Comparison of ENCODE assay signal across 10 cellular contexts in genomic region chr2:217797661-217798069, GRCh38.
DNase-seq lines count a peak whose midpoint lies in the region; ATAC-seq, FAIRE-seq and TF ChIP-seq lines count a peak whose summit lies in the region.
"Had no signal": no experiment of that assay in that cellular context is flagged by ENCODE, and none has a peak within 500 bp of the region (broad histone marks: within the 10 kb centered on the region; RNA-seq: fewer than 3 reads in every experiment).

No MANE protein-coding gene starts in this region.

- TF ChIP-seq EP300 in HepG2 (IDR thresholded peaks at IDR 0.05; ENCODE audit: low read depth in 2 of 2, low read length in 2 of 2): no peak
- TF ChIP-seq EP300 in HepG2 (CRISPR knock-in tag; IDR thresholded peaks at IDR 0.05; ENCODE audit: borderline replicate concordance): no peak

- H4K20me1 ChIP-seq in HepG2 (ENCODE audit: insufficient read depth, low read length): no peaks in the 10 kb centered on the region

- no peaks in the 10 kb centered on the region for H3K27me3 Mint-ChIP-seq in activated CD8-positive, alpha-beta memory T cell treated with anti-CD3 and anti-CD28 coated beads, Interleukin-2, amount 10 ng/mL, durations not matched to agents 7 days and 5 days
- no peaks in the 10 kb centered on the region for H3K27me3 Mint-ChIP-seq in type B pancreatic cell
- H3K27me3 Mint-ChIP-seq: stimulated activated naive CD8-positive, alpha-beta T cell treated with anti-CD3 and anti-CD28 coated beads, Interleukin-15, Interleukin-2, amounts not matched to agents 100 ng/mL and 50 ng/mL, for 24 hours had no signal

- H3K4me1 ChIP-seq in HepG2 (ENCODE audit: insufficient read depth, low read length): peaks cover 65% of the 10 kb centered on the region

- DNase-seq in activated CD8-positive, alpha-beta memory T cell treated with anti-CD3 and anti-CD28 coated beads, Interleukin-2, amount 10 ng/mL, durations not matched to agents 7 days and 5 days: peak; percentile 39
- DNase-seq in activated CD8-positive, alpha-beta memory T cell treated with anti-CD3 and anti-CD28 coated beads, Interleukin-2, amount 50 U/mL, for 4 hours: no peak
- DNase-seq in RWPE1 (ENCODE audit: low spot score): peak; percentile 26
- DNase-seq in HepG2 (ENCODE audit: low spot score): no peak
- peak; percentile 67 for DNase-seq in type B pancreatic cell (ENCODE audit: extremely low spot score, unreplicated experiment)
- DNase-seq in GM20000 (ENCODE audit: low spot score): no peak

- CTCF ChIA-PET in activated CD8-positive, alpha-beta memory T cell treated with anti-CD3 and anti-CD28 coated beads, Interleukin-2, amount 10 ng/mL, durations not matched to agents 7 days and 5 days (lab: Charles Lee): interaction anchor here (4.1 to 4.4 kb wide), 2 partner anchors 8 to 12 kb away, joined by 27 to 30 read pairs; no protein-coding TSS in a partner anchor
- CTCF ChIA-PET in RWPE1 (lab: Yijun Ruan, JAX): interaction anchor here (0.7 to 1.0 kb wide), 6 partner anchors 9 to 1521 kb away, joined by 3 to 7 read pairs (median 4); no protein-coding TSS in a partner anchor
- CTCF ChIA-PET in HepG2 (lab: Yijun Ruan, JAX; ENCODE audit: low intra/inter-chr PET ratio, low total read pairs): no interaction called here

- no peak for TF ChIP-seq RAD21 in HepG2 (CRISPR knock-in tag; IDR thresholded peaks at IDR 0.05)

- in situ Hi-C loops in HepG2 (cut with HindIII; ENCODE audit: extremely low pct_ligation_motif_present, low pct_unique_long_range_greater_than_20kb): no loop called here

- H3K4me3 Mint-ChIP-seq in activated CD8-positive, alpha-beta memory T cell treated with anti-CD3 and anti-CD28 coated beads, Interleukin-2, amount 10 ng/mL, durations not matched to agents 7 days and 5 days: no peak overlapping the region
- no peak overlapping the region for H3K4me3 Mint-ChIP-seq in type B pancreatic cell
- H3K4me3 Mint-ChIP-seq: stimulated activated naive CD8-positive, alpha-beta T cell treated with anti-CD3 and anti-CD28 coated beads, Interleukin-15, Interleukin-2, amounts not matched to agents 100 ng/mL and 50 ng/mL, for 24 hours had no signal

- POLR2A ChIA-PET in RWPE1 (lab: Yijun Ruan, JAX; ENCODE audit: low non-redundant PET) (no interaction called here), HepG2 (lab: Yijun Ruan, JAX) (no interaction called here)

- no peaks in the 10 kb centered on the region for H3K27me3 ChIP-seq in HepG2 (ENCODE audit: control insufficient read depth in 1 of 2, insufficient read depth in 2 of 2, low read length in 2 of 2)

- peak overlapping the region in 1 of 3 experiments; percentile 3; a peak in 1 of 6 replicates for H3K4me3 ChIP-seq in HepG2 (replicated peaks in 1 of 3; ENCODE audit: insufficient read depth in 1 of 3, low read depth in 2 of 3, low read length in 3 of 3)

- no peak overlapping the region for H2AFZ ChIP-seq in HepG2 (ENCODE audit: low read length)

- peaks cover 5% of the 10 kb centered on the region for H3K4me1 Mint-ChIP-seq in activated CD8-positive, alpha-beta memory T cell treated with anti-CD3 and anti-CD28 coated beads, Interleukin-2, amount 10 ng/mL, durations not matched to agents 7 days and 5 days
- peaks cover 20% of the 10 kb centered on the region for H3K4me1 Mint-ChIP-seq in type B pancreatic cell (ENCODE audit: unreplicated experiment)

- H3K9ac ChIP-seq in HepG2 (ENCODE audit: insufficient read depth, low read depth, low read length): no peak overlapping the region

- TF ChIP-seq CTCF in RWPE1 (conservative IDR thresholded peaks at IDR 0.05; ENCODE audit: low read depth) (no peak), HepG2 (CRISPR knock-in tag; IDR thresholded peaks at IDR 0.05) (no peak), type B pancreatic cell (conservative IDR thresholded peaks at IDR 0.05) (no peak), GM20000 (IDR thresholded peaks at IDR 0.05; ENCODE audit: extremely low read depth, missing control alignments) (no peak)

- BruUV-seq in HepG2 (replicated peaks; lab: Mats Ljungman, UMichigan): no TSS peak

- peak overlapping the region; percentile 26; the same call in 1 of the 2 replicates for H3K4me2 ChIP-seq in HepG2 (ENCODE audit: low read depth, low read length)

- intact Hi-C loops in HepG2 (cut with micrococcal nuclease; ENCODE audit: unreplicated experiment): no loop called here

- H3K27ac ChIP-seq in RWPE1: peak overlapping the region; percentile 37
- H3K27ac ChIP-seq in HepG2 (ENCODE audit: extremely low read length, insufficient read depth, low read length): no peak overlapping the region

- ATAC-seq in activated CD8-positive, alpha-beta memory T cell treated with anti-CD3 and anti-CD28 coated beads, Interleukin-2, amount 10 ng/mL, durations not matched to agents 7 days and 5 days: no peak
- peak; percentile 0; the same call in 1 of the 3 replicates for ATAC-seq in HepG2
- ATAC-seq in HG03135 (IDR thresholded peaks at IDR 0.05; ENCODE audit: unreplicated experiment): no peak
- no peak for ATAC-seq in GM18511 (IDR thresholded peaks at IDR 0.05; ENCODE audit: unreplicated experiment)

- no peak for TF ChIP-seq POLR2A in HepG2 (IDR thresholded peaks at IDR 0.05; ENCODE audit: insufficient read depth in 1 of 2, low read depth in 2 of 2, low read length in 2 of 2)

- H3K27ac Mint-ChIP-seq in activated CD8-positive, alpha-beta memory T cell treated with anti-CD3 and anti-CD28 coated beads, Interleukin-2, amount 10 ng/mL, durations not matched to agents 7 days and 5 days: no peak overlapping the region
- H3K27ac Mint-ChIP-seq in type B pancreatic cell: peak overlapping the region; percentile 50
- H3K27ac Mint-ChIP-seq: stimulated activated naive CD8-positive, alpha-beta T cell treated with anti-CD3 and anti-CD28 coated beads, Interleukin-15, Interleukin-2, amounts not matched to agents 100 ng/mL and 50 ng/mL, for 24 hours had no signal

- H3K9me3 ChIP-seq in HepG2 (ENCODE audit: low read length): no peaks in the 10 kb centered on the region

- 13% methylated on average over 8 of the region's 8 CpGs for WGBS in HepG2 (ENCODE audit: low lambda C conversion rate)

- H3K36me3 Mint-ChIP-seq in activated CD8-positive, alpha-beta memory T cell treated with anti-CD3 and anti-CD28 coated beads, Interleukin-2, amount 10 ng/mL, durations not matched to agents 7 days and 5 days: no peaks in the 10 kb centered on the region
- no peaks in the 10 kb centered on the region for H3K36me3 Mint-ChIP-seq in type B pancreatic cell

- no peak for FAIRE-seq in HepG2 (lab: Jason Lieb, UNC)
- FAIRE-seq: TTC549 had no signal

- no peaks in the 10 kb centered on the region for H3K79me2 ChIP-seq in HepG2 (ENCODE audit: insufficient read depth, low read length)

- H3K9me3 Mint-ChIP-seq in activated CD8-positive, alpha-beta memory T cell treated with anti-CD3 and anti-CD28 coated beads, Interleukin-2, amount 10 ng/mL, durations not matched to agents 7 days and 5 days (ENCODE audit: low read depth): no peaks in the 10 kb centered on the region
- H3K9me3 Mint-ChIP-seq in type B pancreatic cell: no peaks in the 10 kb centered on the region
- H3K9me3 Mint-ChIP-seq: stimulated activated naive CD8-positive, alpha-beta T cell treated with anti-CD3 and anti-CD28 coated beads, Interleukin-15, Interleukin-2, amounts not matched to agents 100 ng/mL and 50 ng/mL, for 24 hours had no signal

- H3K36me3 ChIP-seq in HepG2 (replicated peaks in 1 of 2; ENCODE audit: control insufficient read depth in 1 of 2, insufficient read depth in 2 of 2, low read length in 2 of 2): no peaks in the 10 kb centered on the region

TF ChIP-seq in HepG2, 621 proteins besides CTCF, POLR2A, EP300 and RAD21 (continues in another document):
- peak; percentile 27; the same call in 1 of the 2 replicates for TF ChIP-seq FOSL2 (CRISPR knock-in tag; IDR thresholded peaks at IDR 0.05)
- peak; percentile 60 to 73 for TF ChIP-seq MAFK (conservative IDR thresholded peaks at IDR 0.05 in 1 of 2, IDR thresholded peaks at IDR 0.05 in 1 of 2; ENCODE audit: low read length in 2 of 2)
- TF ChIP-seq CBFB (CRISPR knock-in tag; IDR thresholded peaks at IDR 0.05): no peak
- TF ChIP-seq MED1 (CRISPR knock-in tag; IDR thresholded peaks at IDR 0.05): peak; percentile 69
- peak; percentile 75 for TF ChIP-seq MAFG (CRISPR knock-in tag; IDR thresholded peaks at IDR 0.05)
- TF ChIP-seq ZNF225 (CRISPR knock-in tag; IDR thresholded peaks at IDR 0.05): no peak
- TF ChIP-seq SAP130 (CRISPR knock-in tag; IDR thresholded peaks at IDR 0.05; ENCODE audit: low read depth): peak; percentile 64
- TF ChIP-seq NFIC (IDR thresholded peaks at IDR 0.05; ENCODE audit: low read length): peak; percentile 41; the same call in 1 of the 2 replicates
- TF ChIP-seq DPF2 (CRISPR knock-in tag; IDR thresholded peaks at IDR 0.05; ENCODE audit: borderline replicate concordance, low read depth): no peak
- TF ChIP-seq ZNF296 (CRISPR knock-in tag; conservative IDR thresholded peaks at IDR 0.05): no peak
- TF ChIP-seq, protein P1, sequence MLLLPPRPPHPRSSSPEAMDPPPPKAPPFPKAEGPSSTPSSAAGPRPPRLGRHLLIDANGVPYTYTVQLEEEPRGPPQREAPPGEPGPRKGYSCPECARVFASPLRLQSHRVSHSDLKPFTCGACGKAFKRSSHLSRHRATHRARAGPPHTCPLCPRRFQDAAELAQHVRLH (CRISPR knock-in tag; IDR thresholded peaks at IDR 0.05; ENCODE audit: borderline replicate concordance, low read depth): no peak

Comparison
In these comparisons a context has a peak if more than half of its experiments do, and no peak if none do; other contexts are left out.
1. DNase-seq: peak in activated CD8-positive, alpha-beta memory T cell treated with anti-CD3 and anti-CD28 coated beads, Interleukin-2, amount 10 ng/mL, durations not matched to agents 7 days and 5 days (single experiment), RWPE1 (single experiment) and type B pancreatic cell (single experiment); none in activated CD8-positive, alpha-beta memory T cell treated with anti-CD3 and anti-CD28 coated beads, Interleukin-2, amount 50 U/mL, for 4 hours (single experiment), HepG2 (single experiment) and GM20000 (single experiment).